In genomic region chr2:15814406-15814805, GRCh38 we compare ENCODE assay signal across 13 cellular contexts.
DNase-seq lines count a peak whose midpoint lies in the region; ATAC-seq and TF ChIP-seq lines count a peak whose summit lies in the region.
"Had no signal": no experiment of that assay in that cellular context is flagged by ENCODE, and none has a peak within 500 bp of the region (broad histone marks: within the 10 kb centered on the region; RNA-seq: fewer than 3 reads in every experiment).

No MANE protein-coding gene starts in this region.

- H4K8ac ChIP-seq in mesenchymal stem cell (ENCODE audit: low read length) = no peak overlapping the region

- DNase-seq in dorsolateral prefrontal cortex = no peak
- DNase-seq in mesenchymal stem cell = no peak
- DNase-seq in OCI-LY7 (ENCODE audit: low spot score) = no peak
- no peak for DNase-seq in head of caudate nucleus
- DNase-seq in Right ventricle myocardium inferior (ENCODE audit: missing footprints) = no peak
- DNase-seq: CD8-positive, alpha-beta T cell; COR-L47; DND-41; GDM1; HCEC 1CT had no signal

- H3K9me3 ChIP-seq in mesenchymal stem cell (ENCODE audit: control insufficient read depth, low read length) (peaks cover 2% of the 10 kb centered on the region), parathyroid adenoma (ENCODE audit: control insufficient read depth, low read length) (no peaks in the 10 kb centered on the region), OCI-LY7 (ENCODE audit: low read length) (no peaks in the 10 kb centered on the region)
- H3K9me3 ChIP-seq: A549 had no signal

- H3K4ac ChIP-seq in mesenchymal stem cell (ENCODE audit: low read depth in 1 of 2, low read length in 2 of 2) = no peak overlapping the region

- H3K4me2 ChIP-seq in mesenchymal stem cell (ENCODE audit: low read length, poor library complexity, severe bottlenecking) (no peak overlapping the region), parathyroid adenoma (ENCODE audit: low read length) (no peak overlapping the region), OCI-LY7 (ENCODE audit: low read length) (no peak overlapping the region)
- H3K4me2 ChIP-seq: A549 had no signal

- H3K14ac ChIP-seq in mesenchymal stem cell (ENCODE audit: low read length in 2 of 2) = no peak overlapping the region

- POLR2A ChIA-PET in OCI-LY7 (lab: Charles Lee) = interaction anchor here (0.6 kb wide), 1 partner anchor 11 kb away, joined by 3 read pairs; no protein-coding TSS in a partner anchor

- no peak overlapping the region for H2BK120ac ChIP-seq in mesenchymal stem cell (ENCODE audit: low read depth, low read length)

- H3K4me3 ChIP-seq in dorsolateral prefrontal cortex = no peak overlapping the region
- H3K4me3 ChIP-seq in mesenchymal stem cell (ENCODE audit: insufficient read depth in 1 of 2, low read depth in 1 of 2, low read length in 2 of 2) = no peak overlapping the region
- no peak overlapping the region for H3K4me3 ChIP-seq in parathyroid adenoma (ENCODE audit: low read depth, low read length)
- no peak overlapping the region for H3K4me3 ChIP-seq in OCI-LY7 (ENCODE audit: low read depth, low read length, poor library complexity, severe bottlenecking)
- H3K4me3 ChIP-seq: A549 had no signal

- H2BK15ac ChIP-seq in mesenchymal stem cell (ENCODE audit: low read depth, poor library complexity, severe bottlenecking) = no peak overlapping the region

- no peak for ATAC-seq in Right ventricle myocardium inferior
- ATAC-seq: A549; CD8-positive, alpha-beta T cell; HepG2 had no signal

- no peaks in the 10 kb centered on the region for H3K79me1 ChIP-seq in mesenchymal stem cell (replicated peaks; ENCODE audit: low read length, poor library complexity, severe bottlenecking)

- no peak overlapping the region for H2BK12ac ChIP-seq in mesenchymal stem cell (ENCODE audit: low read length in 2 of 2)

- H2AFZ ChIP-seq in mesenchymal stem cell (ENCODE audit: low read depth, low read length) (no peak overlapping the region), parathyroid adenoma (peak overlapping the region; percentile 89), OCI-LY7 (ENCODE audit: low read length) (no peak overlapping the region)

- 42% methylated on average over 6 of the region's 8 CpGs for WGBS in mesenchymal stem cell

- no peak for TF ChIP-seq CTCF in dorsolateral prefrontal cortex (IDR thresholded peaks at IDR 0.05 in 54 of 56, conservative IDR thresholded peaks at IDR 0.05 in 2 of 56; ENCODE audit: low read depth in 1 of 56, partially characterized antibody in 56 of 56)
- TF ChIP-seq CTCF in parathyroid adenoma (IDR thresholded peaks at IDR 0.05) = no peak
- no peak for TF ChIP-seq CTCF in OCI-LY7 (conservative IDR thresholded peaks at IDR 0.05; ENCODE audit: low read length)

- H3K27ac ChIP-seq in dorsolateral prefrontal cortex (peak overlapping the region in 40 of 59 donors; percentile 3 to 81 (median 50)), mesenchymal stem cell (ENCODE audit: low read length, poor library complexity, severe bottlenecking) (peak overlapping the region; percentile 64), parathyroid adenoma (no peak overlapping the region), OCI-LY7 (ENCODE audit: low read depth, low read length, poor library complexity, severe bottlenecking) (no peak overlapping the region)
- H3K27ac ChIP-seq: A549 had no signal

- H4K91ac ChIP-seq in mesenchymal stem cell (ENCODE audit: low read length) = no peak overlapping the region

- H2AK5ac ChIP-seq in mesenchymal stem cell (ENCODE audit: low read length, severe bottlenecking) = peak overlapping the region; percentile 50

- H3K36me3 ChIP-seq in mesenchymal stem cell (ENCODE audit: control insufficient read depth in 1 of 2, insufficient read depth in 2 of 2, low read depth in 1 of 2, low read length in 2 of 2) = no peaks in the 10 kb centered on the region
- no peaks in the 10 kb centered on the region for H3K36me3 ChIP-seq in parathyroid adenoma (ENCODE audit: control insufficient read depth, insufficient read depth, low read length)
- no peaks in the 10 kb centered on the region for H3K36me3 ChIP-seq in OCI-LY7 (ENCODE audit: insufficient read depth, low read length)

- intact Hi-C loops in dorsolateral prefrontal cortex (cut with DNase I) = no loop called here
- intact Hi-C loops in OCI-LY7 (cut with micrococcal nuclease; ENCODE audit: unreplicated experiment) = loop anchor here (5.0 kb wide), 1 partner anchor 1397 kb away; no protein-coding TSS in a partner anchor
- intact Hi-C loops in head of caudate nucleus (cut with DNase I) = no loop called here
- intact Hi-C loops in Right ventricle myocardium inferior (cut with DNase I) = no loop called here

- H3K79me2 ChIP-seq in parathyroid adenoma (no peaks in the 10 kb centered on the region), OCI-LY7 (ENCODE audit: insufficient read depth, low read depth, low read length) (no peaks in the 10 kb centered on the region)

- CTCF ChIA-PET in OCI-LY7 (lab: Charles Lee; ENCODE audit: unreplicated experiment) = interaction anchor here (0.6 kb wide), 1 partner anchor 574 kb away, joined by 4 read pairs; no protein-coding TSS in a partner anchor

- H2BK5ac ChIP-seq in mesenchymal stem cell (ENCODE audit: low read depth, low read length, poor library complexity, severe bottlenecking) = no peak overlapping the region

- no peaks in the 10 kb centered on the region for H3K9me2 ChIP-seq in OCI-LY7 (ENCODE audit: insufficient read depth, low read length)

- BruUV-seq in OCI-LY7 (replicated peaks; lab: Mats Ljungman, UMichigan) = no TSS peak

- H3K4me1 ChIP-seq in mesenchymal stem cell (ENCODE audit: control insufficient read depth, insufficient read depth, low read depth, low read length) (peaks cover 25% of the 10 kb centered on the region), parathyroid adenoma (peaks cover 7% of the 10 kb centered on the region), OCI-LY7 (ENCODE audit: insufficient read depth, low read length, poor library complexity, severe bottlenecking) (no peaks in the 10 kb centered on the region)
- H3K4me1 ChIP-seq: A549 had no signal

- H3K23ac ChIP-seq in mesenchymal stem cell (ENCODE audit: low read length in 2 of 2) = no peak overlapping the region

- H3K9ac ChIP-seq in mesenchymal stem cell (ENCODE audit: low read length) (no peak overlapping the region), parathyroid adenoma (no peak overlapping the region)

- no peak overlapping the region for H3K18ac ChIP-seq in mesenchymal stem cell (ENCODE audit: low read depth in 1 of 2, low read length in 2 of 2)

- H4K20me1 ChIP-seq in OCI-LY7 (ENCODE audit: insufficient read depth, low read length) = no peaks in the 10 kb centered on the region

- H3K27me3 ChIP-seq in dorsolateral prefrontal cortex (no peaks in the 10 kb centered on the region), mesenchymal stem cell (ENCODE audit: control insufficient read depth in 1 of 2, insufficient read depth in 1 of 2, low read length in 2 of 2) (peaks cover 20 to 21% of the 10 kb centered on the region in 2 experiments), parathyroid adenoma (ENCODE audit: control insufficient read depth, insufficient read depth, low read length) (peaks cover 2% of the 10 kb centered on the region)

Comparison
In these comparisons a context has a peak if more than half of its experiments do, and no peak if none do; other contexts are left out.
1. H3K27ac ChIP-seq: peak in dorsolateral prefrontal cortex (40 of 59) and mesenchymal stem cell (single experiment); none in parathyroid adenoma (single experiment) and OCI-LY7 (single experiment).